In genomic region chr2:71655498-71655897, GRCh38 we compare ENCODE assay signal across 1 cellular context.
TF ChIP-seq lines count a peak whose summit lies in the region.

No MANE protein-coding gene starts in this region.

TF ChIP-seq in K562, 482 proteins besides CTCF, POLR2A, EP300 and RAD21 (continued from another document):
- TF ChIP-seq ZMIZ1 (IDR thresholded peaks at IDR 0.05; ENCODE audit: low read depth in 2 of 2, low read length in 2 of 2) (no peak), ZFPM2 (CRISPR knock-in tag; IDR thresholded peaks at IDR 0.05) (no peak), ZNF316 (IDR thresholded peaks at IDR 0.05) (peak; percentile 59), PCBP1 (IDR thresholded peaks at IDR 0.05; ENCODE audit: low read depth, low read length, poor library complexity, severe bottlenecking) (no peak), CREB1 (IDR thresholded peaks at IDR 0.05) (no peak), CREB1 (CRISPR knock-in tag; IDR thresholded peaks at IDR 0.05) (no peak), KLF1 (tag; IDR thresholded peaks at IDR 0.05) (no peak), TRIM28 (IDR thresholded peaks at IDR 0.05) (no peak), MAFG (tag; conservative IDR thresholded peaks at IDR 0.05) (peak; percentile 46), C11orf30 (IDR thresholded peaks at IDR 0.05; ENCODE audit: low read depth) (0 out of 2 replicates have a peak, but pooled peaks have one; percentile 28), IFI16 (CRISPR knock-in tag; IDR thresholded peaks at IDR 0.05) (no peak), ZNF407 (IDR thresholded peaks at IDR 0.05; ENCODE audit: low read depth) (no peak), ZNF384 (IDR thresholded peaks at IDR 0.05; ENCODE audit: low read depth, low read length) (no peak), PML (IDR thresholded peaks at IDR 0.05; ENCODE audit: low read length) (no peak), ZNF253 (CRISPR knock-in tag; conservative IDR thresholded peaks at IDR 0.05) (no peak), NR4A1 (CRISPR knock-in tag; IDR thresholded peaks at IDR 0.05) (no peak), NR4A1 (tag; IDR thresholded peaks at IDR 0.05) (no peak)
